In the genomic region with DNA sequence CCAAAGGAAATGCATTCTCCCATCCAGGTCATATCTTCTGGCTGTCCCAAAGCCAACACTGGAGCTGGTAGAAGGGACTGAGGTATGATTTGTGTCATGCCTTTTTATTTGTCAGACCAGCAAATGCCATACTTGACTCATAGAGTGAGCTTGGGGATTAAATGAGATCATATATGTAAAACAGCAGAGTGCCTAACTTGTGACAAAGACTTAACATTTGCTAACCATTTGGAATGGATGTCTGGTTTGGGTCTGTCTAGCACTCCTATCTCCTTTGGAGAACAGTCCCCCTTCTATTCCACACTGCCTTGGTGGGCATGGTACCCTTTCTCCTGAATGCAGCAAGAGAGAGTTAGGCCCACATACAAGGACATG, we compare ENCODE assay signal across 13 cellular contexts.
A peak's percentile ranks its signal among the peaks of the same experiment; 100 is the strongest.
DNase-seq lines count a peak whose midpoint lies in the region; ATAC-seq and TF ChIP-seq lines count a peak whose summit lies in the region.
"Had no signal": no experiment of that assay in that cellular context is flagged by ENCODE, and none has a peak within 500 bp of the region (broad histone marks: within the 10 kb centered on the region; RNA-seq: fewer than 3 reads in every experiment).

No MANE protein-coding gene starts in this region.

- H3K9me3 Mint-ChIP-seq in natural killer cell treated with Interleukin-12 subunit alpha and Interleukin-12 subunit beta and Interleukin-15 and Interleukin-18, amount 100 ng/mL, for 72 hours: no peaks in the 10 kb centered on the region

- no peaks in the 10 kb centered on the region for H3K27me3 Mint-ChIP-seq in natural killer cell treated with Interleukin-12 subunit alpha and Interleukin-12 subunit beta and Interleukin-15 and Interleukin-18, amount 100 ng/mL, for 72 hours

- peak overlapping the region; percentile 82 to 83 for H3K27ac Mint-ChIP-seq in natural killer cell treated with Interleukin-12 subunit alpha and Interleukin-12 subunit beta and Interleukin-15 and Interleukin-18, amount 100 ng/mL, for 72 hours
- H3K27ac Mint-ChIP-seq: endodermal cell had no signal

- TF ChIP-seq CTCF in GM20000 (IDR thresholded peaks at IDR 0.05; ENCODE audit: extremely low read depth, missing control alignments): no peak

- peaks cover 59 to 60% of the 10 kb centered on the region in 2 donors for H3K4me1 Mint-ChIP-seq in natural killer cell treated with Interleukin-12 subunit alpha and Interleukin-12 subunit beta and Interleukin-15 and Interleukin-18, amount 100 ng/mL, for 72 hours (ENCODE audit: low read depth in 2 of 2)

- peak overlapping the region; percentile 82 for H3K4me3 Mint-ChIP-seq in natural killer cell treated with Interleukin-12 subunit alpha and Interleukin-12 subunit beta and Interleukin-15 and Interleukin-18, amount 100 ng/mL, for 72 hours
- H3K4me3 Mint-ChIP-seq: endodermal cell had no signal

- no peaks in the 10 kb centered on the region for H3K36me3 Mint-ChIP-seq in natural killer cell treated with Interleukin-12 subunit alpha and Interleukin-12 subunit beta and Interleukin-15 and Interleukin-18, amount 100 ng/mL, for 72 hours

- no peak for DNase-seq in activated CD4-positive, CD25-positive, alpha-beta regulatory T cell (lab: John Stamatoyannopoulos, UW)
- DNase-seq in activated CD4-positive, alpha-beta T cell treated with anti-CD3 and anti-CD28 coated beads, Interleukin-2, amount 50 U/mL, for 48 hours: peak; percentile 13
- DNase-seq in natural killer cell treated with Interleukin-12 subunit alpha and Interleukin-12 subunit beta and Interleukin-15 and Interleukin-18, amount 100 ng/mL, for 72 hours (ENCODE audit: low spot score): no peak
- DNase-seq in kidney glomerular epithelial cell (lab: John Stamatoyannopoulos, UW) (no peak), OCI-M2 (lab: John Stamatoyannopoulos, UW; ENCODE audit: unreplicated experiment) (no peak), GM20000 (ENCODE audit: low spot score) (no peak)
- DNase-seq: adrenal gland, endodermal cell, HCEC 1CT, mesenchymal stem cell, NCI-H1436 had no signal

- ATAC-seq in activated CD4-positive, CD25-positive, alpha-beta regulatory T cell treated with anti-CD3 and anti-CD28 coated beads, Interleukin-2, amount 50 U/mL, for 24 hours: peak; percentile 64 to 65
- peak; percentile 23 for ATAC-seq in HG02981 (IDR thresholded peaks at IDR 0.05; ENCODE audit: unreplicated experiment)
- ATAC-seq in natural killer cell treated with Interleukin-12 subunit alpha and Interleukin-12 subunit beta and Interleukin-15 and Interleukin-18, amount 100 ng/mL, for 72 hours: peak; percentile 43 to 75

Comparison
In these comparisons a context has a peak if more than half of its experiments do, and no peak if none do; other contexts are left out.
1. DNase-seq: peak in activated CD4-positive, alpha-beta T cell treated with anti-CD3 and anti-CD28 coated beads, Interleukin-2, amount 50 U/mL, for 48 hours (2 of 2); none in activated CD4-positive, CD25-positive, alpha-beta regulatory T cell (0 of 4), natural killer cell treated with Interleukin-12 subunit alpha and Interleukin-12 subunit beta and Interleukin-15 and Interleukin-18, amount 100 ng/mL, for 72 hours (single experiment), kidney glomerular epithelial cell (single experiment), OCI-M2 (single experiment) and GM20000 (single experiment).
2. Peak in every context shown above with its lines, with median percentiles within 50 percentile points of each other: ATAC-seq.